Comparison of ENCODE assay signal across 21 cellular contexts in the genomic region with DNA sequence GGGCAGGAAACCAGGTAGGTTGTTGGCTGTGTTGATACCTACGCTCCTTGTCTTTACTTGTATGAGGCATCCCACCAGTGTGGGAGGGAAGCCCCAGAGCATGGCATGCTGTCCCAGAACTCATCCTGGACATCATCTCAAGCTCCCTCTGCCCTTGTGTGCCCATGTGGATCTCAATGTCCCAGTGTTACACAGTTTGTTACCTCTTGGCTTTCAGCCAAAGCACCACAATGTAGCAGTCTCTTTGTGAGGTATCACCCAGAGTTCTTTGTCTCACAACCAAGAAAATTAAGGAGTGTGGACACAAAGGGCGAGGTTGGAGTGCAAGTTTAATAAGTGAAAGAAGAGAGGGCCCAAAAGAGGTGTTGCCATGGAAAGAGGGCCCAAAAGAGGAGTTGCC.
"Had no signal": no experiment of that assay in that cellular context is flagged by ENCODE, and none has a peak within 500 bp of the region (broad histone marks: within the 10 kb centered on the region; RNA-seq: fewer than 3 reads in every experiment).

No MANE protein-coding gene starts in this region.

- FAIRE-seq: colon, keratinocyte had no signal

- H2AFZ ChIP-seq: parathyroid adenoma had no signal

- H3K4me3 Mint-ChIP-seq: activated CD4-positive, alpha-beta T cell treated with anti-CD3 and anti-CD28 coated beads, Interleukin-2, amount 10 ng/mL, durations not matched to agents 7 days and 5 days; activated CD8-positive, alpha-beta T cell treated with anti-CD3 and anti-CD28 coated beads, Interleukin-2, amount 10 ng/mL, durations not matched to agents 7 days and 5 days; activated naive CD4-positive, alpha-beta T cell treated with anti-CD3 and anti-CD28 coated beads, Interleukin-2, amount 10 ng/mL, durations not matched to agents 7 days and 5 days; activated naive CD8-positive, alpha-beta T cell treated with anti-CD3 and anti-CD28 coated beads, Interleukin-2, amount 50 U/mL, for 24 hours; activated T-cell treated with anti-CD3 and anti-CD28 coated beads, Interleukin-2, amount 50 U/mL, for 24 hours; memory B cell; naive thymus-derived CD4-positive, alpha-beta T cell had no signal

- H3K27ac Mint-ChIP-seq: activated CD4-positive, alpha-beta T cell treated with anti-CD3 and anti-CD28 coated beads, Interleukin-2, amount 10 ng/mL, durations not matched to agents 7 days and 5 days; activated CD8-positive, alpha-beta T cell treated with anti-CD3 and anti-CD28 coated beads, Interleukin-2, amount 10 ng/mL, durations not matched to agents 7 days and 5 days; activated naive CD4-positive, alpha-beta T cell treated with anti-CD3 and anti-CD28 coated beads, Interleukin-2, amount 10 ng/mL, durations not matched to agents 7 days and 5 days; activated naive CD8-positive, alpha-beta T cell treated with anti-CD3 and anti-CD28 coated beads, Interleukin-2, amount 50 U/mL, for 24 hours; activated T-cell treated with anti-CD3 and anti-CD28 coated beads, Interleukin-2, amount 50 U/mL, for 24 hours; memory B cell; naive thymus-derived CD4-positive, alpha-beta T cell had no signal

- H3K36me3 Mint-ChIP-seq: activated naive CD4-positive, alpha-beta T cell treated with anti-CD3 and anti-CD28 coated beads, Interleukin-2, amount 10 ng/mL, durations not matched to agents 7 days and 5 days; memory B cell had no signal

- H3K27me3 ChIP-seq: brain microvascular endothelial cell, tibial nerve, uterus had no signal

- H3K79me2 ChIP-seq: parathyroid adenoma had no signal

- H3K4me3 ChIP-seq: tibial nerve, uterus had no signal

- ATAC-seq: activated CD8-positive, alpha-beta T cell treated with anti-CD3 and anti-CD28 coated beads, Interleukin-2, amount 10 ng/mL, durations not matched to agents 7 days and 5 days; activated naive CD8-positive, alpha-beta T cell treated with anti-CD3 and anti-CD28 coated beads, Interleukin-2, amount 50 U/mL, for 24 hours; foreskin keratinocyte had no signal

- H3K4me1 ChIP-seq: foreskin keratinocyte, parathyroid adenoma, uterus had no signal

- H3K4me1 Mint-ChIP-seq: activated naive CD8-positive, alpha-beta T cell treated with anti-CD3 and anti-CD28 coated beads, Interleukin-2, amount 50 U/mL, for 24 hours; memory B cell had no signal

- H3K36me3 ChIP-seq: brain microvascular endothelial cell, tibial nerve, uterus had no signal

- DNase-seq: activated CD4-positive, alpha-beta T cell treated with anti-CD3 and anti-CD28 coated beads, Interleukin-2, amount 10 ng/mL, durations not matched to agents 7 days and 5 days; activated CD8-positive, alpha-beta T cell treated with anti-CD3 and anti-CD28 coated beads, Interleukin-2, amount 10 ng/mL, durations not matched to agents 7 days and 5 days; activated naive CD4-positive, alpha-beta T cell treated with anti-CD3 and anti-CD28 coated beads, Interleukin-2, amount 10 ng/mL, durations not matched to agents 7 days and 5 days; activated naive CD8-positive, alpha-beta T cell treated with anti-CD3 and anti-CD28 coated beads, Interleukin-2, amount 50 U/mL, for 24 hours; activated T-cell treated with anti-CD3 and anti-CD28 coated beads, Interleukin-2, amount 50 U/mL, for 24 hours; aorta; brain microvascular endothelial cell; central memory CD4-positive, alpha-beta T cell; foreskin keratinocyte; naive thymus-derived CD4-positive, alpha-beta T cell; stimulated activated CD8-positive, alpha-beta memory T cell treated with anti-CD3 and anti-CD28 coated beads, Interleukin-4, amount 100 ng/mL, for 48 hours; stimulated activated naive CD4-positive, alpha-beta T cell treated with Interleukin-2 at 50 U/mL for 16 hours; substantia nigra; T-helper 1 cell; T-helper 9 cell; uterus had no signal

- H3K9ac ChIP-seq: parathyroid adenoma had no signal

- H3K9me3 ChIP-seq: tibial nerve, uterus had no signal

- H3K9me3 Mint-ChIP-seq: activated naive CD8-positive, alpha-beta T cell treated with anti-CD3 and anti-CD28 coated beads, Interleukin-2, amount 50 U/mL, for 24 hours; activated T-cell treated with anti-CD3 and anti-CD28 coated beads, Interleukin-2, amount 50 U/mL, for 24 hours had no signal

- H3K27ac ChIP-seq: brain microvascular endothelial cell, foreskin keratinocyte, parathyroid adenoma, tibial nerve, uterus had no signal
